9 cellular contexts compared by ENCODE assay signal in genomic region chr5:140111859-140112551, GRCh38. TPM values are rescaled to one million over a fixed set of nuclear protein-coding genes. Genes with fewer than 3 reads are reported as not detected.
A peak's percentile ranks its signal among the peaks of the same experiment; 100 is the strongest.
DNase-seq lines count a peak whose midpoint lies in the region; ATAC-seq and TF ChIP-seq lines count a peak whose summit lies in the region.
"Had no signal": no experiment of that assay in that cellular context is flagged by ENCODE, and none has a peak within 500 bp of the region (broad histone marks: within the 10 kb centered on the region; RNA-seq: fewer than 3 reads in every experiment).

No MANE protein-coding gene starts in this region.

- CTCF ChIA-PET in activated CD4-positive, alpha-beta T cell treated with anti-CD3 and anti-CD28 coated beads, Interleukin-2, amount 10 ng/mL, durations not matched to agents 7 days and 5 days (lab: Charles Lee), result interaction anchor here (0.6 to 1.4 kb wide), 3 partner anchors 9 to 611 kb away, joined by 3 to 5 read pairs (median 4); no protein-coding TSS in a partner anchor
- CTCF ChIA-PET in OCI-LY7 (lab: Charles Lee; ENCODE audit: unreplicated experiment), result interaction anchor here (0.6 kb wide), 1 partner anchor 477 kb away, joined by 3 read pairs; no protein-coding TSS in a partner anchor

- H3K27ac ChIP-seq in OCI-LY7 (ENCODE audit: low read depth, low read length, poor library complexity, severe bottlenecking), result peak overlapping the region; percentile 0
- peak overlapping the region in 3 of 4 donors; percentile 27 to 97 (median 96) for H3K27ac ChIP-seq in esophagus squamous epithelium
- no peak overlapping the region for H3K27ac ChIP-seq in MM.1S (ENCODE audit: low read length)

- H3K36me3 ChIP-seq in OCI-LY7 (ENCODE audit: insufficient read depth, low read length), result peaks cover 10% of the 10 kb centered on the region
- H3K36me3 ChIP-seq in esophagus squamous epithelium, result no peaks in the 10 kb centered on the region
- no peaks in the 10 kb centered on the region for H3K36me3 ChIP-seq in MM.1S (replicated peaks; ENCODE audit: insufficient read depth, low read length)

- H3K27me3 ChIP-seq in esophagus squamous epithelium (no peaks in the 10 kb centered on the region), MM.1S (replicated peaks; ENCODE audit: insufficient read depth, low read length) (no peaks in the 10 kb centered on the region)

- H3K36me3 Mint-ChIP-seq in activated CD4-positive, alpha-beta T cell treated with anti-CD3 and anti-CD28 coated beads, Interleukin-2, amount 10 ng/mL, durations not matched to agents 7 days and 5 days (ENCODE audit: low read depth), result peaks cover 13% of the 10 kb centered on the region
- H3K36me3 Mint-ChIP-seq in stimulated activated memory B cell treated with anti-CD40 and anti-IgM and Interleukin-4, amounts not matched to agents 10 μg/mL and 1 μg/mL and 100 μg/mL, for 72 hours, result peaks cover 6% of the 10 kb centered on the region

- 70 to 74% methylated on average over 8 of the region's 8 CpGs for WGBS in esophagus squamous epithelium, 2 donors

- DNase-seq in activated CD4-positive, alpha-beta T cell treated with anti-CD3 and anti-CD28 coated beads, Interleukin-2, amount 10 ng/mL, durations not matched to agents 7 days and 5 days, result no peak
- no peak for DNase-seq in activated CD4-positive, alpha-beta T cell treated with anti-CD3 and anti-CD28 coated beads for 48 hours
- DNase-seq in OCI-LY7 (ENCODE audit: low spot score) (peak; percentile 54), esophagus squamous epithelium (lab: John Stamatoyannopoulos, UW) (no peak), MM.1S (no peak), C1 segment of cervical spinal cord (lab: John Stamatoyannopoulos, UW) (no peak), OCI-M2 (lab: John Stamatoyannopoulos, UW; ENCODE audit: unreplicated experiment) (no peak)
- DNase-seq: stimulated activated CD4-positive, alpha-beta T cell treated with anti-CD3 and anti-CD28 coated beads, Interleukin-4, amount 100 ng/mL, for 24 hours had no signal

- H3K79me2 ChIP-seq in OCI-LY7 (ENCODE audit: insufficient read depth, low read depth, low read length) (peaks cover 76% of the 10 kb centered on the region), MM.1S (ENCODE audit: low read length) (peaks cover 76% of the 10 kb centered on the region)

- H3K4me3 Mint-ChIP-seq in activated CD4-positive, alpha-beta T cell treated with anti-CD3 and anti-CD28 coated beads, Interleukin-2, amount 10 ng/mL, durations not matched to agents 7 days and 5 days, result peak overlapping the region; percentile 86
- H3K4me3 Mint-ChIP-seq in stimulated activated memory B cell treated with anti-CD40 and anti-IgM and Interleukin-4, amounts not matched to agents 10 μg/mL and 1 μg/mL and 100 μg/mL, for 72 hours, result peak overlapping the region; percentile 50

- no peak for TF ChIP-seq POLR2A in esophagus squamous epithelium (IDR thresholded peaks at IDR 0.05)

- peaks cover 22% of the 10 kb centered on the region for H3K27me3 Mint-ChIP-seq in activated CD4-positive, alpha-beta T cell treated with anti-CD3 and anti-CD28 coated beads, Interleukin-2, amount 10 ng/mL, durations not matched to agents 7 days and 5 days
- no peaks in the 10 kb centered on the region for H3K27me3 Mint-ChIP-seq in stimulated activated memory B cell treated with anti-CD40 and anti-IgM and Interleukin-4, amounts not matched to agents 10 μg/mL and 1 μg/mL and 100 μg/mL, for 72 hours

- no peak for TF ChIP-seq CTCF in OCI-LY7 (conservative IDR thresholded peaks at IDR 0.05; ENCODE audit: low read length)
- TF ChIP-seq CTCF in esophagus squamous epithelium (IDR thresholded peaks at IDR 0.05), result no peak
- no peak for TF ChIP-seq CTCF in MM.1S (IDR thresholded peaks at IDR 0.05; ENCODE audit: low read length)

- POLR2A ChIA-PET in activated CD4-positive, alpha-beta T cell treated with anti-CD3 and anti-CD28 coated beads, Interleukin-2, amount 10 ng/mL, durations not matched to agents 7 days and 5 days (lab: Charles Lee), result no interaction called here
- POLR2A ChIA-PET in OCI-LY7 (lab: Charles Lee), result interaction anchor here (0.6 to 1.5 kb wide), 7 partner anchors 9 to 1929 kb away, joined by 3 to 5 read pairs (median 3); no protein-coding TSS in a partner anchor

- peak overlapping the region; percentile 78 for H3K4me2 ChIP-seq in OCI-LY7 (ENCODE audit: low read length)
- no peak overlapping the region for H3K4me2 ChIP-seq in MM.1S (ENCODE audit: low read depth, low read length)

- BruUV-seq in OCI-LY7 (replicated peaks; lab: Mats Ljungman, UMichigan), result no TSS peak

- H3K9me2 ChIP-seq in OCI-LY7 (ENCODE audit: insufficient read depth, low read length) (no peaks in the 10 kb centered on the region), MM.1S (replicated peaks; ENCODE audit: insufficient read depth, low read length) (no peaks in the 10 kb centered on the region)

- intact Hi-C loops in OCI-LY7 (cut with micrococcal nuclease; ENCODE audit: unreplicated experiment) (loop anchor here (10.0 kb wide), 1 partner anchor 547 kb away; the partner anchor contains the start of gene UBE2D2), esophagus squamous epithelium (cut with DNase I) (no loop called here)

- no peaks in the 10 kb centered on the region for H3K9me3 Mint-ChIP-seq in activated CD4-positive, alpha-beta T cell treated with anti-CD3 and anti-CD28 coated beads, Interleukin-2, amount 10 ng/mL, durations not matched to agents 7 days and 5 days
- H3K9me3 Mint-ChIP-seq in stimulated activated memory B cell treated with anti-CD40 and anti-IgM and Interleukin-4, amounts not matched to agents 10 μg/mL and 1 μg/mL and 100 μg/mL, for 72 hours, result no peaks in the 10 kb centered on the region

- H3K9ac ChIP-seq in MM.1S (ENCODE audit: low read length), result no peak overlapping the region

- H2AFZ ChIP-seq in OCI-LY7 (ENCODE audit: low read length), result no peak overlapping the region
- no peak overlapping the region for H2AFZ ChIP-seq in MM.1S (ENCODE audit: low read length)

- peaks cover 9% of the 10 kb centered on the region for H3F3A ChIP-seq in MM.1S (ENCODE audit: insufficient read depth, low read length)

- H3K4me3 ChIP-seq in OCI-LY7 (ENCODE audit: low read depth, low read length, poor library complexity, severe bottlenecking) (peak overlapping the region; percentile 86), esophagus squamous epithelium (no peak overlapping the region), MM.1S (ENCODE audit: low read length) (no peak overlapping the region)

- H3K9me3 ChIP-seq in OCI-LY7 (ENCODE audit: low read length) (no peaks in the 10 kb centered on the region), esophagus squamous epithelium (no peaks in the 10 kb centered on the region), MM.1S (replicated peaks; ENCODE audit: insufficient read depth, low read length) (no peaks in the 10 kb centered on the region)

- ATAC-seq in stimulated activated memory B cell treated with anti-CD40 and anti-IgM and Interleukin-4, amounts not matched to agents 10 μg/mL and 1 μg/mL and 100 μg/mL, for 72 hours, result no peak

- H3K4me1 ChIP-seq in OCI-LY7 (ENCODE audit: insufficient read depth, low read length, poor library complexity, severe bottlenecking) (peaks cover 62% of the 10 kb centered on the region), esophagus squamous epithelium (peaks cover 34 to 78% (median 48%) of the 10 kb centered on the region in 3 donors), MM.1S (ENCODE audit: low read length) (peaks cover 14% of the 10 kb centered on the region)

- H3K4me1 Mint-ChIP-seq in activated CD4-positive, alpha-beta T cell treated with anti-CD3 and anti-CD28 coated beads, Interleukin-2, amount 10 ng/mL, durations not matched to agents 7 days and 5 days, result peaks cover 61% of the 10 kb centered on the region
- H3K4me1 Mint-ChIP-seq in stimulated activated memory B cell treated with anti-CD40 and anti-IgM and Interleukin-4, amounts not matched to agents 10 μg/mL and 1 μg/mL and 100 μg/mL, for 72 hours, result peaks cover 61% of the 10 kb centered on the region

- H3K27ac Mint-ChIP-seq in activated CD4-positive, alpha-beta T cell treated with anti-CD3 and anti-CD28 coated beads, Interleukin-2, amount 10 ng/mL, durations not matched to agents 7 days and 5 days, result peak overlapping the region; percentile 66
- H3K27ac Mint-ChIP-seq in stimulated activated memory B cell treated with anti-CD40 and anti-IgM and Interleukin-4, amounts not matched to agents 10 μg/mL and 1 μg/mL and 100 μg/mL, for 72 hours, result peak overlapping the region; percentile 58

- H4K20me1 ChIP-seq in OCI-LY7 (ENCODE audit: insufficient read depth, low read length), result peaks cover 32% of the 10 kb centered on the region
- no peaks in the 10 kb centered on the region for H4K20me1 ChIP-seq in MM.1S (ENCODE audit: insufficient read depth, low read length)

RNA-seq across cellular contexts. Expression of gene PURA, which starts 1.9 kb away (rescaled TPM):
- 10 to 100 TPM; 15.5 to 15.7 TPM for total RNA-seq in activated CD4-positive, alpha-beta T cell treated with anti-CD3 and anti-CD28 coated beads, Interleukin-2, amount 10 ng/mL, durations not matched to agents 7 days and 5 days
- total RNA-seq in OCI-LY7 (2014; rRNA removed; shearing (Covaris generic)), result 19.3 and 19.7 TPM in 2 replicates
- total RNA-seq in OCI-LY7 (2022) (19.0 and 20.7 TPM in 2 replicates), esophagus squamous epithelium (10 to 100 TPM in 2 of 4 donors, 1 to 10 TPM in 2; 8.2 to 18.9 (median 10.6) TPM)

RNA-seq across cellular contexts. Expression of gene IGIP, which starts 13.7 kb away (rescaled TPM):
- 1 to 10 TPM; 5.1 to 5.3 TPM for total RNA-seq in activated CD4-positive, alpha-beta T cell treated with anti-CD3 and anti-CD28 coated beads, Interleukin-2, amount 10 ng/mL, durations not matched to agents 7 days and 5 days
- total RNA-seq in OCI-LY7 (2014; rRNA removed; shearing (Covaris generic)), result 3.0 and 3.3 TPM in 2 replicates
- total RNA-seq in OCI-LY7 (2022), result 4.9 and 5.5 TPM in 2 replicates
- 10 to 100 TPM in 1 of 4 donors, 1 to 10 TPM in 3; 2.9 to 12.4 (median 6.5) TPM for total RNA-seq in esophagus squamous epithelium
